In genomic region chr19:37980419-37980975, GRCh38 we compare ENCODE assay signal across 11 cellular contexts.
DNase-seq lines count a peak whose midpoint lies in the region; ATAC-seq, FAIRE-seq and TF ChIP-seq lines count a peak whose summit lies in the region.
"Had no signal": no experiment of that assay in that cellular context is flagged by ENCODE, and none has a peak within 500 bp of the region (broad histone marks: within the 10 kb centered on the region; RNA-seq: fewer than 3 reads in every experiment).

No MANE protein-coding gene starts in this region.

- peak overlapping the region; percentile 87 for H3K27ac Mint-ChIP-seq in type B pancreatic cell

- FAIRE-seq in urothelium cell line (lab: Jason Lieb, UNC): no peak
- FAIRE-seq: TTC549 had no signal

- TF ChIP-seq CTCF in mammary epithelial cell (conservative IDR thresholded peaks at IDR 0.05 in 1 of 2, IDR thresholded peaks at IDR 0.05 in 1 of 2; ENCODE audit: extremely low read depth in 1 of 2, insufficient read depth in 1 of 2, low read depth in 1 of 2, low read length in 2 of 2) (no peak), type B pancreatic cell (conservative IDR thresholded peaks at IDR 0.05) (no peak)

- H3K27ac ChIP-seq in mammary epithelial cell (ENCODE audit: insufficient read depth, low read depth, low read length): peak overlapping the region; percentile 95
- H3K27ac ChIP-seq: ascending aorta had no signal

- H3K4me1 ChIP-seq in mammary epithelial cell (ENCODE audit: insufficient read depth, low read length): peaks cover 70% of the 10 kb centered on the region
- H3K4me1 ChIP-seq: ascending aorta had no signal

- no peaks in the 10 kb centered on the region for H4K20me1 ChIP-seq in mammary epithelial cell (ENCODE audit: insufficient read depth, low read length)

- DNase-seq in HK-2 (ENCODE audit: unreplicated experiment): peak; percentile 75
- DNase-seq in mammary epithelial cell: no peak
- peak; percentile 8 for DNase-seq in midbrain (lab: John Stamatoyannopoulos, UW)
- no peak for DNase-seq in type B pancreatic cell (ENCODE audit: extremely low spot score, unreplicated experiment)
- no peak for DNase-seq in urothelium cell line (ENCODE audit: low spot score)
- DNase-seq in SW 1271 (lab: John Stamatoyannopoulos, UW): no peak
- DNase-seq: NCI-H2029 treated with DMSO at 0.1 percent for 48 hours, OCI-M1 had no signal

- H3K36me3 Mint-ChIP-seq in type B pancreatic cell: no peaks in the 10 kb centered on the region

- no TSS peak for BruUV-seq in mammary epithelial cell (replicated peaks; lab: Mats Ljungman, UMichigan)

- 43% methylated on average over 6 of the region's 10 CpGs for whole genome bisulfite sequencing in mammary epithelial cell (ENCODE audit: low coverage, missing lambda C conversion rate)

- peak overlapping the region; percentile 64 for H3K9ac ChIP-seq in mammary epithelial cell (ENCODE audit: insufficient read depth, low read length)

- no peak overlapping the region for H2AFZ ChIP-seq in mammary epithelial cell (ENCODE audit: low read depth, low read length)

- ATAC-seq in GM18868 (IDR thresholded peaks at IDR 0.05; ENCODE audit: unreplicated experiment): no peak

- peaks cover 61% of the 10 kb centered on the region for H3K79me2 ChIP-seq in mammary epithelial cell (ENCODE audit: insufficient read depth, low read length)

- intact Hi-C loops in mammary epithelial cell (cut with micrococcal nuclease): loop anchor here (5.0 kb wide), 1 partner anchor 48 kb away; no protein-coding TSS in a partner anchor

- H3K27me3 Mint-ChIP-seq in type B pancreatic cell: no peaks in the 10 kb centered on the region

- CTCF ChIA-PET in mammary epithelial cell (lab: Charles Lee; ENCODE audit: low non-redundant PET): no interaction called here

- peaks cover 35% of the 10 kb centered on the region for H3K4me1 Mint-ChIP-seq in type B pancreatic cell (ENCODE audit: unreplicated experiment)

- H3K4me2 ChIP-seq in mammary epithelial cell (ENCODE audit: insufficient read depth, low read depth, low read length): peak overlapping the region; percentile 84

- H3K27me3 ChIP-seq in mammary epithelial cell (ENCODE audit: insufficient read depth, low read length): no peaks in the 10 kb centered on the region
- H3K27me3 ChIP-seq: ascending aorta had no signal

- in situ Hi-C loops in mammary epithelial cell (cut with MboI; ENCODE audit: low sequenced_read_pairs in 2 of 2): loop anchor here in 1 of 2 donors (10.0 kb wide), 1 partner anchor 76 kb away; the partner anchor contains the start of genes SIPA1L3 and WDR87

- H3K9me3 Mint-ChIP-seq in type B pancreatic cell: no peaks in the 10 kb centered on the region

- no peaks in the 10 kb centered on the region for H3K36me3 ChIP-seq in mammary epithelial cell (ENCODE audit: insufficient read depth, low read length)
- H3K36me3 ChIP-seq: ascending aorta had no signal

- H3K4me3 ChIP-seq in mammary epithelial cell (replicated peaks in 1 of 3; ENCODE audit: insufficient read depth in 1 of 3, low read depth in 2 of 3, low read length in 3 of 3): no peak overlapping the region
- H3K4me3 ChIP-seq: ascending aorta had no signal

- H3K4me3 Mint-ChIP-seq in type B pancreatic cell: peak overlapping the region; percentile 68

- dilution Hi-C loops in mammary epithelial cell (cut with HindIII; ENCODE audit: low sequenced_read_pairs): no loop called here

- no peaks in the 10 kb centered on the region for H3K9me3 ChIP-seq in mammary epithelial cell (replicated peaks; ENCODE audit: insufficient read depth, low read length)
- H3K9me3 ChIP-seq: ascending aorta had no signal

Comparison
In these comparisons a context has a peak if more than half of its experiments do, and no peak if none do; other contexts are left out.
1. DNase-seq: peak in HK-2 (single experiment) and midbrain (single experiment); none in mammary epithelial cell (single experiment), type B pancreatic cell (single experiment), urothelium cell line (single experiment) and SW 1271 (0 of 2).